Comparison of ENCODE assay signal across 23 cellular contexts in the genomic region with DNA sequence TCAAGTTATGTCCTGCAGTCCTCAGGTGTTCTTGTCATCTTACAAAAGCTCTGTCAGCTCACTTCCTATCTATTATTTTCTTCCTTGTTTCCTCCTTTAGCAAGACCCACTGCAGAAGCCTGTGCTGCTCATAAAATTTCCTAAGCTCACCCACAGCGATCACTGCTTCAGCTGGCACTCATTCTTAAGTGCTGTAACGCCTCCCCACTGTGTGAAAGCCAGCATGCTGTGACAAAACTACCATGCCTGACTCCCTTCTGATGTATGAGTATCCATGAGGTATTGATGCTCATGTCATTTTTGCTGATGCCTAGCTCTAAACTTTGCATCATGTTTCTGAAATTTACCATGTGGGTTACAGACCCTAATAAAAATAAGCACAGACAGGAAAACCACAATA. TPM values are rescaled to one million over a fixed set of nuclear protein-coding genes. Genes with fewer than 3 reads are reported as not detected.
"Had no signal": no experiment of that assay in that cellular context is flagged by ENCODE, and none has a peak within 500 bp of the region (broad histone marks: within the 10 kb centered on the region; RNA-seq: fewer than 3 reads in every experiment).

No MANE protein-coding gene starts in this region.

- H3K27me3 ChIP-seq: dorsolateral prefrontal cortex, right atrium auricular region, tibial nerve, uterus had no signal

- H3K4me1 ChIP-seq: prostate gland, right atrium auricular region, tibial nerve, uterus had no signal

- H3K36me3 ChIP-seq: prostate gland, right atrium auricular region, tibial nerve, uterus had no signal

- H3K4me3 ChIP-seq: dorsolateral prefrontal cortex, prostate gland, right atrium auricular region, tibial nerve, uterus had no signal

- DNase-seq: activated CD4-positive, alpha-beta T cell treated with anti-CD3 and anti-CD28 coated beads for 4 hours; activated CD8-positive, alpha-beta T cell treated with anti-CD3 and anti-CD28 coated beads for 36 hours; activated effector memory CD4-positive, alpha-beta T cell treated with Interleukin-2 at 50 U/mL for 16 hours; activated naive CD4-positive, alpha-beta T cell treated with anti-CD3 and anti-CD28 coated beads, Interleukin-2, amount 10 ng/mL, durations not matched to agents 7 days and 5 days; activated naive CD8-positive, alpha-beta T cell treated with anti-CD3 and anti-CD28 coated beads, Interleukin-2, amount 50 U/mL, for 24 hours; activated T-cell treated with anti-CD3 and anti-CD28 coated beads, Interleukin-2, amount 50 U/mL, for 24 hours; anterior cingulate cortex; central memory CD4-positive, alpha-beta T cell; dorsolateral prefrontal cortex; foreskin fibroblast; hippocampal formation; left ventricle myocardium superior; stimulated activated naive CD8-positive, alpha-beta T cell treated with anti-CD3 and anti-CD28 coated beads, Interleukin-15, Interleukin-2, amounts not matched to agents 100 U/mL and 50 U/mL, for 24 hours; substantia nigra; uterus had no signal

- H3K27ac ChIP-seq: dorsolateral prefrontal cortex, epithelial cell of prostate, prostate gland, right atrium auricular region, tibial nerve, uterus had no signal

- H3K9me3 ChIP-seq: prostate gland, uterus had no signal

RNA-seq across cellular contexts. Expression of gene CNTN5, which starts 41.5 kb away (rescaled TPM):
- total RNA-seq: activated CD8-positive, alpha-beta T cell treated with anti-CD3 and anti-CD28 coated beads for 36 hours; left ventricle myocardium superior; mononuclear cell; neural crest cell; osteoblast; right atrium auricular region; T-helper 2 cell treated with Interferon-gamma antibody and Interleukin-4, amounts not matched to agents 100 ng/mL and 5 ng/mL, for 36 hours had no signal
